ENCODE assay signal across 19 cellular contexts in genomic region chr10:126895214-126895781, GRCh38. TPM values are rescaled to one million over a fixed set of nuclear protein-coding genes. Genes with fewer than 3 reads are reported as not detected.
DNase-seq lines count a peak whose midpoint lies in the region; ATAC-seq, FAIRE-seq and TF ChIP-seq lines count a peak whose summit lies in the region.
"Had no signal": no experiment of that assay in that cellular context is flagged by ENCODE, and none has a peak within 500 bp of the region (broad histone marks: within the 10 kb centered on the region; RNA-seq: fewer than 3 reads in every experiment).

No MANE protein-coding gene starts in this region.

- no peaks in the 10 kb centered on the region for H3K27me3 ChIP-seq in spleen (replicated peaks in 1 of 7)
- no peaks in the 10 kb centered on the region for H3K27me3 ChIP-seq in CD8-positive, alpha-beta memory T cell (ENCODE audit: insufficient read depth, low read length, poor library complexity, severe bottlenecking)
- H3K27me3 ChIP-seq: Peyer's patch had no signal

- no peak for TF ChIP-seq POLR2A in spleen (IDR thresholded peaks at IDR 0.05)
- TF ChIP-seq POLR2A in GM12891 (IDR thresholded peaks at IDR 0.05; ENCODE audit: low read depth, low read length), result no peak

- DNase-seq in DMS53 treated with DMSO at 0.1 percent for 48 hours (lab: John Stamatoyannopoulos, UW; ENCODE audit: unreplicated experiment) (peak; percentile 16), NCI-H510A (lab: John Stamatoyannopoulos, UW) (peak; percentile 19), left colon (no peak), spleen (peak; percentile 41), GM12891 (ENCODE audit: insufficient read length, low spot score) (no peak)
- DNase-seq in CD8-positive, alpha-beta memory T cell, result no peak
- DNase-seq: DND-41, Karpas-422, MM.1S, NCI-H1092 treated with DMSO at 0.1 percent for 48 hours, NCI-H1694 treated with DMSO at 0.1 percent for 48 hours, NCI-H774, Peyer's patch, SHP77, SK-N-SH, T-helper 1 cell had no signal

- H3K4me1 Mint-ChIP-seq in CD8-positive, alpha-beta memory T cell, result no peaks in the 10 kb centered on the region

- no peaks in the 10 kb centered on the region for H3K4me1 ChIP-seq in spleen
- no peaks in the 10 kb centered on the region for H3K4me1 ChIP-seq in CD8-positive, alpha-beta memory T cell (ENCODE audit: insufficient read depth, low read length)
- H3K4me1 ChIP-seq: Peyer's patch had no signal

- H3K4me3 ChIP-seq in spleen, result no peak overlapping the region
- H3K4me3 ChIP-seq in CD8-positive, alpha-beta memory T cell (ENCODE audit: low read length), result no peak overlapping the region
- H3K4me3 ChIP-seq: GM23338, Peyer's patch had no signal

- POLR2A ChIA-PET in CD8-positive, alpha-beta memory T cell (lab: Charles Lee), result no interaction called here

- CTCF ChIA-PET in CD8-positive, alpha-beta memory T cell (lab: Charles Lee), result no interaction called here

- H3K27me3 Mint-ChIP-seq in CD8-positive, alpha-beta memory T cell, result no peaks in the 10 kb centered on the region

- WGBS in spleen, 5 donors, result 69 to 76% (median 73%) methylated on average over 8 to 9 of the region's 9 CpGs

- H3K27ac ChIP-seq in spleen, result no peak overlapping the region
- no peak overlapping the region for H3K27ac ChIP-seq in CD8-positive, alpha-beta memory T cell (ENCODE audit: low read depth, low read length)
- H3K27ac ChIP-seq: Peyer's patch had no signal

- intact Hi-C loops in left colon (cut with DNase I, micrococcal nuclease) (no loop called here), spleen (cut with DNase I; ENCODE audit: low total_unique reads) (no loop called here)

- peaks cover 0 to 26% (median 20%) of the 10 kb centered on the region in 8 donors for H3K9me3 ChIP-seq in spleen
- H3K9me3 ChIP-seq in CD8-positive, alpha-beta memory T cell (ENCODE audit: low read length), result no peaks in the 10 kb centered on the region
- H3K9me3 ChIP-seq: SK-N-SH had no signal

- no peak overlapping the region for H3K27ac Mint-ChIP-seq in CD8-positive, alpha-beta memory T cell
- H3K27ac Mint-ChIP-seq: GM23338 had no signal

- peak; percentile 45 for ATAC-seq in left colon
- no peak for ATAC-seq in GM19452 (IDR thresholded peaks at IDR 0.05; ENCODE audit: unreplicated experiment)
- ATAC-seq: GM23338 had no signal

- no peak for FAIRE-seq in GM12891 (lab: Jason Lieb, UNC)
- FAIRE-seq: G401.6 had no signal

- H3K9me3 Mint-ChIP-seq in CD8-positive, alpha-beta memory T cell, result peaks cover 7 to 24% (median 20%) of the 10 kb centered on the region in 5 donors

- no peak for TF ChIP-seq CTCF in spleen (IDR thresholded peaks at IDR 0.05 in 8 of 11, conservative IDR thresholded peaks at IDR 0.05 in 3 of 11)

- no peaks in the 10 kb centered on the region for H3K36me3 Mint-ChIP-seq in CD8-positive, alpha-beta memory T cell

- H3K36me3 ChIP-seq in spleen, result no peaks in the 10 kb centered on the region
- H3K36me3 ChIP-seq in CD8-positive, alpha-beta memory T cell (ENCODE audit: insufficient read depth, low read length), result no peaks in the 10 kb centered on the region
- H3K36me3 ChIP-seq: Peyer's patch had no signal

- H3K4me3 Mint-ChIP-seq in CD8-positive, alpha-beta memory T cell, result no peak overlapping the region
- H3K4me3 Mint-ChIP-seq: GM23338 had no signal

TF ChIP-seq in GM12891, 5 proteins besides CTCF, POLR2A, EP300 and RAD21:
- no peak for TF ChIP-seq SPI1 (IDR thresholded peaks at IDR 0.05; ENCODE audit: low read depth, low read length)
- TF ChIP-seq POU2F2 (IDR thresholded peaks at IDR 0.05; ENCODE audit: low read depth, low read length), result no peak
- no peak for TF ChIP-seq TAF1 (IDR thresholded peaks at IDR 0.05; ENCODE audit: low read depth, low read length)

RNA-seq across cellular contexts. Expression of gene DOCK1, which starts 9.9 kb away (rescaled TPM):
- total RNA-seq in left colon (10 to 100 TPM; 64.0 to 65.8 TPM), spleen (10 to 100 TPM; 21.5 to 40.5 (median 35.7) TPM)
- polyA plus RNA-seq in spleen, result 1 to 10 TPM; 2.2 to 5.2 (median 2.6) TPM
- total RNA-seq in CD8-positive, alpha-beta memory T cell, result under 1 TPM; 0.16 to 0.18 TPM
- not detected for polyA plus RNA-seq in CD8-positive, alpha-beta memory T cell
- polyA plus RNA-seq in GM12891 (2012; ENCODE audit: low read depth, missing spikeins), result not detected

Comparison
In these comparisons a context has a peak if more than half of its experiments do, and no peak if none do; other contexts are left out.
1. DNase-seq: peak in DMS53 treated with DMSO at 0.1 percent for 48 hours (single experiment), NCI-H510A (single experiment) and spleen (single experiment); none in left colon (0 of 2), CD8-positive, alpha-beta memory T cell (0 of 5) and GM12891 (single experiment).
2. RNA of gene DOCK1, which starts 9.9 kb away (total RNA-seq): 64.0 to 65.8 TPM in left colon and 21.5 to 40.5 TPM in spleen; 0.16 to 0.18 TPM in CD8-positive, alpha-beta memory T cell; every median in the first group is over 10 times any median in the second.